Comparison of ENCODE assay signal across 19 cellular contexts in genomic region chr16:86375370-86375769, GRCh38.
DNase-seq lines count a peak whose midpoint lies in the region; FAIRE-seq and TF ChIP-seq lines count a peak whose summit lies in the region.
"Had no signal": no experiment of that assay in that cellular context is flagged by ENCODE, and none has a peak within 500 bp of the region (broad histone marks: within the 10 kb centered on the region; RNA-seq: fewer than 3 reads in every experiment).

No MANE protein-coding gene starts in this region.

- H3K4me1 ChIP-seq in adipocyte (ENCODE audit: control insufficient read depth, insufficient read depth, low read length): peaks cover 3% of the 10 kb centered on the region
- H3K4me1 ChIP-seq: esophagus squamous epithelium, left ventricle myocardium inferior had no signal

- H3K9me3 Mint-ChIP-seq in HFFc6: peaks cover 16% of the 10 kb centered on the region

- peak overlapping the region; percentile 69 for H3K27ac Mint-ChIP-seq in HFFc6
- H3K27ac Mint-ChIP-seq: activated CD8-positive, alpha-beta T cell treated with anti-CD3 and anti-CD28 coated beads, Interleukin-2, amount 10 ng/mL, durations not matched to agents 7 days and 5 days; B cell had no signal

- DNase-seq in AG08396 (ENCODE audit: low spot score): peak; percentile 70
- peak; percentile 68 for DNase-seq in HFFc6
- peak; percentile 65 for DNase-seq in adipocyte (ENCODE audit: low read depth)
- peak; percentile 81 to 87 for DNase-seq in foreskin fibroblast
- DNase-seq in cardiac septum (ENCODE audit: low spot score): no peak
- DNase-seq in DMS114 treated with DMSO at 0.1 percent for 48 hours (lab: John Stamatoyannopoulos, UW; ENCODE audit: unreplicated experiment): no peak
- DNase-seq in GM12892 (ENCODE audit: insufficient read length): no peak
- no peak for DNase-seq in cerebellum (ENCODE audit: low spot score)
- DNase-seq: activated CD8-positive, alpha-beta T cell treated with anti-CD3 and anti-CD28 coated beads, Interleukin-2, amount 10 ng/mL, durations not matched to agents 7 days and 5 days; activated effector memory CD4-positive, alpha-beta T cell treated with Interleukin-2 at 50 U/mL for 16 hours; anterior cingulate cortex; dermis blood vessel endothelial cell; esophagus squamous epithelium; left ventricle myocardium inferior; NCI-H1694 treated with DMSO at 0.1 percent for 48 hours; stimulated activated CD4-positive, alpha-beta T cell treated with anti-CD3 and anti-CD28 coated beads, Interleukin-15, amount 100 ng/mL, for 24 hours; SW 1271 had no signal

- peaks cover 7% of the 10 kb centered on the region for H3K9me3 ChIP-seq in adipocyte (ENCODE audit: control insufficient read depth, low read length)

- H3K4me1 Mint-ChIP-seq in HFFc6 (ENCODE audit: low read depth): peaks cover 41% of the 10 kb centered on the region
- H3K4me1 Mint-ChIP-seq: B cell had no signal

- no peaks in the 10 kb centered on the region for H3K36me3 ChIP-seq in adipocyte (ENCODE audit: control insufficient read depth, insufficient read depth, low read length, severe bottlenecking)
- H3K36me3 ChIP-seq: esophagus squamous epithelium, left ventricle myocardium inferior had no signal

- H3K36me3 Mint-ChIP-seq in HFFc6 (ENCODE audit: low read depth): peaks cover 19% of the 10 kb centered on the region

- H3K9ac ChIP-seq in adipocyte (ENCODE audit: low read length): no peak overlapping the region

- peaks cover 14% of the 10 kb centered on the region for H3K27me3 ChIP-seq in adipocyte (replicated peaks; ENCODE audit: control insufficient read depth, insufficient read depth, low read length)

- peaks cover 2% of the 10 kb centered on the region for H3K27me3 Mint-ChIP-seq in HFFc6 (ENCODE audit: insufficient read depth)

- H3K4me3 ChIP-seq in adipocyte (ENCODE audit: low read length) (no peak overlapping the region), foreskin fibroblast (ENCODE audit: low read depth in 1 of 2, low read length in 2 of 2) (no peak overlapping the region)
- H3K4me3 ChIP-seq: esophagus squamous epithelium, left ventricle myocardium inferior had no signal

- TF ChIP-seq CTCF in HFFc6 (IDR thresholded peaks at IDR 0.05) (no peak), foreskin fibroblast (IDR thresholded peaks at IDR 0.05; ENCODE audit: low read depth, low read length) (no peak)

- TF ChIP-seq POLR2A in GM12892 (IDR thresholded peaks at IDR 0.05; ENCODE audit: low read depth, low read length): no peak

- FAIRE-seq in GM12892 (lab: Jason Lieb, UNC): no peak
- FAIRE-seq: D721Med had no signal

- intact Hi-C loops in cardiac septum (cut with DNase I): no loop called here

- peak overlapping the region; percentile 34 for H3K4me3 Mint-ChIP-seq in HFFc6
- H3K4me3 Mint-ChIP-seq: activated CD8-positive, alpha-beta T cell treated with anti-CD3 and anti-CD28 coated beads, Interleukin-2, amount 10 ng/mL, durations not matched to agents 7 days and 5 days; B cell had no signal

Comparison
In these comparisons a context has a peak if more than half of its experiments do, and no peak if none do; other contexts are left out.
1. DNase-seq: peak in AG08396 (single experiment), HFFc6 (single experiment), adipocyte (single experiment) and foreskin fibroblast (2 of 2); none in cardiac septum (single experiment), DMS114 treated with DMSO at 0.1 percent for 48 hours (single experiment), GM12892 (single experiment) and cerebellum (single experiment).